Comparison of ENCODE assay signal across 10 cellular contexts in the genomic region with DNA sequence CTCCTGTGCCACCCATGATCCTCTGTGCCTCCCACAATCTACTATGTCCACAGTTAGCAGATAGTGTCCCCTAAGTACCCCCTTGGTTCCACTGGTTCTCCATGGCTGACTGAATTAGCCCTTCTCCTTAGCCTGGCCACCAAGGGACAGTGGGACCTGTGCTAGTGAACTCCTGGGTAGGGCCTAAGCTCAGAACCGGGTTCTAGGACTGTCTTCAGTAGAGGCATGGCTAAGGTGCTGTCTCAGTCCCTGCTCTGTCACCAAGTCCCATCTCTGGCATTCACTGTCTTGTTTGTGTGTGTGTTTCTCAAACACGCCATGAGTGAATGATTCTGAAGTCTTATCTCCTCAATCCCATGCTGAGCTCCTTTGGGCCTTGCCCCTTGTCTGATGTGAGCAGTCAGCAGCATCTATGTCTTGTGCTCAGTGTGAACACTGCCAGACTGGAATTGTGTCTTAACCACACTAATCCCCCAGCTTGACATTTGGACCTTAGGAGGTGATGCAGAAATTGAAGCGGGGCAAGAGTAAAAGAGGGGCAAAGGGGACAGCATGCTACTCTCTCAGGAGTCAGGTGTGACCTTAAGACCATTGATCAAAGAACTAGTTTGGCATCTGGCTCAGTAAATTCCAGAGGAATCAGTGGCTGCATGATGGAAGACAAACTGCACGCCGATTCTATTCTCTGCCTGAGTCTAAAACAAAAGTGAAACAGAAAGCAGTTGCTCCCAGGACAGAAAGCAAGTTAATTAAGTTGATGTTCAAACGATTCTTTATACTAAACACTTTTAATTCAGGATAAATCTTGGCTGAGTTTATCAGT.
A peak's percentile ranks its signal among the peaks of the same experiment; 100 is the strongest.
DNase-seq lines count a peak whose midpoint lies in the region; ATAC-seq and TF ChIP-seq lines count a peak whose summit lies in the region.
"Had no signal": no experiment of that assay in that cellular context is flagged by ENCODE, and none has a peak within 500 bp of the region (broad histone marks: within the 10 kb centered on the region; RNA-seq: fewer than 3 reads in every experiment).

No MANE protein-coding gene starts in this region.

- H3K9me2 ChIP-seq in MM.1S (replicated peaks; ENCODE audit: insufficient read depth, low read length): no peaks in the 10 kb centered on the region

- no peaks in the 10 kb centered on the region for H4K20me1 ChIP-seq in DND-41 (ENCODE audit: insufficient read depth, low read length)
- H4K20me1 ChIP-seq in MM.1S (ENCODE audit: insufficient read depth, low read length): no peaks in the 10 kb centered on the region

- H3K4me2 ChIP-seq in DND-41 (ENCODE audit: insufficient read depth, low read length): peak overlapping the region; percentile 58
- H3K4me2 ChIP-seq in MM.1S (ENCODE audit: low read depth, low read length): peak overlapping the region; percentile 92

- DNase-seq in DND-41: peak; percentile 30
- peak; percentile 56 for DNase-seq in MM.1S
- peak; percentile 10 for DNase-seq in epithelial cell of proximal tubule (ENCODE audit: low read depth)
- peak; percentile 29 for DNase-seq in retinal pigment epithelial cell (ENCODE audit: low read depth)
- DNase-seq in cerebellar cortex (ENCODE audit: low spot score): no peak
- no peak for DNase-seq in SIG-M5 (lab: John Stamatoyannopoulos, UW)
- DNase-seq in testis: no peak
- DNase-seq in NCI-H128 (lab: John Stamatoyannopoulos, UW; ENCODE audit: unreplicated experiment): no peak
- DNase-seq: left cardiac atrium, NCI-H1092 treated with DMSO at 0.1 percent for 48 hours had no signal

- intact Hi-C loops in testis (cut with DNase I; ENCODE audit: low total_unique reads): no loop called here

- H2AFZ ChIP-seq in DND-41 (ENCODE audit: low read depth, low read length): peak overlapping the region; percentile 82
- H2AFZ ChIP-seq in MM.1S (ENCODE audit: low read length): peak overlapping the region; percentile 98

- 46 to 49% methylated on average over 6 of the region's 6 CpGs for WGBS in testis, 2 donors

- H3K9ac ChIP-seq in DND-41 (ENCODE audit: low read depth, low read length): peak overlapping the region; percentile 32; the same call in 1 of the 2 replicates
- peak overlapping the region; percentile 35; the same call in 1 of the 2 replicates for H3K9ac ChIP-seq in MM.1S (ENCODE audit: low read length)

- H3K27me3 ChIP-seq in DND-41 (ENCODE audit: insufficient read depth, low read length, poor library complexity) (no peaks in the 10 kb centered on the region), MM.1S (replicated peaks; ENCODE audit: insufficient read depth, low read length) (no peaks in the 10 kb centered on the region), testis (no peaks in the 10 kb centered on the region)

- no peaks in the 10 kb centered on the region for H3K9me3 ChIP-seq in DND-41 (ENCODE audit: insufficient read depth, low read length, severe bottlenecking)
- H3K9me3 ChIP-seq in MM.1S (replicated peaks; ENCODE audit: insufficient read depth, low read length): no peaks in the 10 kb centered on the region
- no peaks in the 10 kb centered on the region for H3K9me3 ChIP-seq in testis

- H3K4me1 ChIP-seq in DND-41 (ENCODE audit: insufficient read depth, low read length): peaks cover 15% of the 10 kb centered on the region
- peaks cover 10% of the 10 kb centered on the region; the same call in 1 of the 2 replicates for H3K4me1 ChIP-seq in MM.1S (ENCODE audit: low read length)
- peaks cover 3% of the 10 kb centered on the region for H3K4me1 ChIP-seq in testis

- TF ChIP-seq POLR2A in testis (IDR thresholded peaks at IDR 0.05): no peak

- no peaks in the 10 kb centered on the region for H3K79me2 ChIP-seq in DND-41 (ENCODE audit: insufficient read depth, low read length)
- H3K79me2 ChIP-seq in MM.1S (ENCODE audit: low read length): no peaks in the 10 kb centered on the region

- TF ChIP-seq CTCF in DND-41 (IDR thresholded peaks at IDR 0.05; ENCODE audit: borderline replicate concordance, extremely low read depth, low read length, poor library complexity, severe bottlenecking) (no peak), MM.1S (IDR thresholded peaks at IDR 0.05; ENCODE audit: low read length) (no peak), epithelial cell of proximal tubule (conservative IDR thresholded peaks at IDR 0.05; ENCODE audit: low read depth, low read length) (no peak), retinal pigment epithelial cell (conservative IDR thresholded peaks at IDR 0.05; ENCODE audit: low read depth, low read length) (no peak), testis (IDR thresholded peaks at IDR 0.05) (no peak)

- H3F3A ChIP-seq in MM.1S (ENCODE audit: insufficient read depth, low read length): no peaks in the 10 kb centered on the region

- ATAC-seq in DND-41 (ENCODE audit: insufficient read depth, low read depth): peak; percentile 81

- H3K36me3 ChIP-seq in DND-41 (ENCODE audit: insufficient read depth, low read length) (no peaks in the 10 kb centered on the region), MM.1S (replicated peaks; ENCODE audit: insufficient read depth, low read length) (no peaks in the 10 kb centered on the region), testis (ENCODE audit: low read depth, missing control alignments) (no peaks in the 10 kb centered on the region)

- H3K4me3 ChIP-seq in DND-41 (ENCODE audit: low read depth in 1 of 2, low read length in 2 of 2): peak overlapping the region in 1 of 2 experiments; percentile 49; a peak in 2 of 4 replicates
- peak overlapping the region; percentile 51 for H3K4me3 ChIP-seq in MM.1S (ENCODE audit: low read length)
- peak overlapping the region; percentile 45 for H3K4me3 ChIP-seq in epithelial cell of proximal tubule (ENCODE audit: low read depth, low read length)
- peak overlapping the region; percentile 13 for H3K4me3 ChIP-seq in retinal pigment epithelial cell (ENCODE audit: low read length)
- H3K4me3 ChIP-seq in testis: peak overlapping the region in 1 of 2 donors; percentile 12

- peak overlapping the region; percentile 46 for H3K27ac ChIP-seq in DND-41 (ENCODE audit: low read length)
- H3K27ac ChIP-seq in MM.1S (ENCODE audit: low read length): no peak overlapping the region
- no peak overlapping the region for H3K27ac ChIP-seq in testis

Comparison
In these comparisons a context has a peak if more than half of its experiments do, and no peak if none do; other contexts are left out.
1. DNase-seq: peak in DND-41 (single experiment), MM.1S (single experiment), epithelial cell of proximal tubule (single experiment) and retinal pigment epithelial cell (single experiment); none in cerebellar cortex (single experiment), SIG-M5 (single experiment), testis (single experiment) and NCI-H128 (single experiment).